8 cellular contexts compared by ENCODE assay signal in the genomic region with DNA sequence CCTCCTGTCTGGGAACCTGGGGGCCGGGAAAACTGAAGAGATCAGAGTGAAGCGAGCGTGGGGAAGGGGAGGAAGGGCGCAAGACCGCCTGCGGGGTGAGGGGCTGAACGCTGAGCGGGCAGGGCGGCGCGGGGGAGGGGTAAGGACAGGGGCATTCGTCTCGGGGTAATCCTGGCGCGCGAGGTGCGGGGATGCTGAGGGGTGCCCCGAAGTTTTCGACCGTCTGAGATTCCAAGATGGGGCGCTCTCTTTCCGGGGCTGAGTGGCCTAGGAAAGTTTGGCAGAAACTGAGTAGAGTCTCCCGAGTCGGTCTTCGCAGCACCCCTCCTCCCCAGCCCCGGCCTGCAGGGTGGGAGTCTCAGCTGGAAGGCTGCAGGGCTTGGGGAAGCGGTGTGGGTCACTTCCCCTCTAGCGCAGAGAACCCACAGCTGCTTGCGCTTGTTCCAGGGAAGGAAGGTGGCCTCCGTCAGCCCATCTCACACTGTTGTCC. TPM values are rescaled to one million over a fixed set of nuclear protein-coding genes. Genes with fewer than 3 reads are reported as not detected.
A peak's percentile ranks its signal among the peaks of the same experiment; 100 is the strongest.
DNase-seq lines count a peak whose midpoint lies in the region; ATAC-seq lines count a peak whose summit lies in the region.

No MANE protein-coding gene starts in this region.

- ATAC-seq in naive thymus-derived CD8-positive, alpha-beta T cell, result no peak
- ATAC-seq in GM21526 (IDR thresholded peaks at IDR 0.05; ENCODE audit: low FRiP score, unreplicated experiment), result no peak

- H3K4me1 Mint-ChIP-seq in dendritic cell treated with granulocyte-macrophage colony-stimulating factor and Interleukin-4, amounts not matched to agents 40 ng/mL and 50 ng/mL, for 4 days (ENCODE audit: low read depth), result peaks cover 90% of the 10 kb centered on the region
- peaks cover 23 to 56% (median 46%) of the 10 kb centered on the region in 4 donors for H3K4me1 Mint-ChIP-seq in naive thymus-derived CD8-positive, alpha-beta T cell

- peak overlapping the region; percentile 99 for H3K4me3 Mint-ChIP-seq in dendritic cell treated with granulocyte-macrophage colony-stimulating factor and Interleukin-4, amounts not matched to agents 40 ng/mL and 50 ng/mL, for 4 days
- peak overlapping the region; percentile 81 to 93 (median 88) for H3K4me3 Mint-ChIP-seq in naive thymus-derived CD8-positive, alpha-beta T cell

- peaks cover 94% of the 10 kb centered on the region for H3K36me3 Mint-ChIP-seq in dendritic cell treated with granulocyte-macrophage colony-stimulating factor and Interleukin-4, amounts not matched to agents 40 ng/mL and 50 ng/mL, for 4 days (ENCODE audit: low read depth)
- H3K36me3 Mint-ChIP-seq in naive thymus-derived CD8-positive, alpha-beta T cell, result peaks cover 0 to 23% (median 6%) of the 10 kb centered on the region in 3 donors

- H3K27me3 Mint-ChIP-seq in dendritic cell treated with granulocyte-macrophage colony-stimulating factor and Interleukin-4, amounts not matched to agents 40 ng/mL and 50 ng/mL, for 4 days, result no peaks in the 10 kb centered on the region
- H3K27me3 Mint-ChIP-seq in naive thymus-derived CD8-positive, alpha-beta T cell, result no peaks in the 10 kb centered on the region

- POLR2A ChIA-PET in naive thymus-derived CD8-positive, alpha-beta T cell (lab: Charles Lee), result interaction anchor here (1.6 kb wide), 1 partner anchor 10 kb away, joined by 13 read pairs; the partner anchor contains the start of gene RPL38

- DNase-seq in NOMO-1 treated with dmso at 0.1 percent for 144 hours (lab: John Stamatoyannopoulos, UW; ENCODE audit: unreplicated experiment) (peak; percentile 37), NCI-H446 treated with DMSO at 0.1 percent for 48 hours (lab: John Stamatoyannopoulos, UW) (no peak), NCI-H2227 (lab: John Stamatoyannopoulos, UW; ENCODE audit: unreplicated experiment) (no peak), GM19238 (ENCODE audit: insufficient read length, low spot score) (no peak)
- DNase-seq in naive thymus-derived CD8-positive, alpha-beta T cell, result peak in 2 of 10 donors; percentile 9 to 15

- H3K27ac Mint-ChIP-seq in dendritic cell treated with granulocyte-macrophage colony-stimulating factor and Interleukin-4, amounts not matched to agents 40 ng/mL and 50 ng/mL, for 4 days, result peak overlapping the region; percentile 93
- H3K27ac Mint-ChIP-seq in naive thymus-derived CD8-positive, alpha-beta T cell, result peak overlapping the region in 7 of 10 donors; percentile 9 to 92 (median 46)

- peak overlapping the region; percentile 48 for H3K4me3 ChIP-seq in GM08714 (ENCODE audit: low read length)

- intact Hi-C loops in dendritic cell treated with granulocyte-macrophage colony-stimulating factor and Interleukin-4, amounts not matched to agents 40 ng/mL and 50 ng/mL, for 4 days (cut with micrococcal nuclease), result loop anchor here (2.0 to 5.0 kb wide), 3 partner anchors 27 to 148 kb away; partner anchors contain the start of gene BTBD17

- no peaks in the 10 kb centered on the region for H3K9me3 Mint-ChIP-seq in dendritic cell treated with granulocyte-macrophage colony-stimulating factor and Interleukin-4, amounts not matched to agents 40 ng/mL and 50 ng/mL, for 4 days
- no peaks in the 10 kb centered on the region for H3K9me3 Mint-ChIP-seq in naive thymus-derived CD8-positive, alpha-beta T cell

RNA-seq across cellular contexts. Expression of gene TTYH2, which starts 0.6 kb away (rescaled TPM):
- 1 to 10 TPM; 7.5 to 9.6 TPM for total RNA-seq in naive thymus-derived CD8-positive, alpha-beta T cell
- polyA plus RNA-seq in naive thymus-derived CD8-positive, alpha-beta T cell, result 1 to 10 TPM in 2 of 3 donors, under 1 TPM in 1; 0.57 to 2.2 (median 1.8) TPM

RNA-seq across cellular contexts. Expression of gene RPL38, which starts 10.5 kb away (rescaled TPM):
- 1,000 to 10,000 TPM; 2,061 to 2,154 TPM for total RNA-seq in naive thymus-derived CD8-positive, alpha-beta T cell
- 1,000 to 10,000 TPM; 2,282 to 2,688 (median 2,624) TPM for polyA plus RNA-seq in naive thymus-derived CD8-positive, alpha-beta T cell
